8 cellular contexts compared by ENCODE assay signal in genomic region chr1:64505232-64505943, GRCh38. TPM values are rescaled to one million over a fixed set of nuclear protein-coding genes. Genes with fewer than 3 reads are reported as not detected.
DNase-seq lines count a peak whose midpoint lies in the region; ATAC-seq and TF ChIP-seq lines count a peak whose summit lies in the region.

No MANE protein-coding gene starts in this region.

- H3K4me3 ChIP-seq in GM06990 (replicated peaks; ENCODE audit: low read depth, low read length) (no peak overlapping the region; the same call in none of the 2 replicates), RWPE2 (ENCODE audit: severe bottlenecking) (peak overlapping the region; percentile 12), adrenal gland (peak overlapping the region in 2 of 4 donors; percentile 33 to 57), iPS-15b (ENCODE audit: low read depth, low read length) (peak overlapping the region; percentile 60), OCI-LY7 (ENCODE audit: low read depth, low read length, poor library complexity, severe bottlenecking) (no peak overlapping the region)

- POLR2A ChIA-PET in OCI-LY7 (lab: Charles Lee), result no interaction called here

- H3K9me3 ChIP-seq in RWPE2 (ENCODE audit: severe bottlenecking) (no peaks in the 10 kb centered on the region), adrenal gland (replicated peaks in 1 of 3) (no peaks in the 10 kb centered on the region), iPS-15b (ENCODE audit: control insufficient read depth, insufficient read depth, low read length) (no peaks in the 10 kb centered on the region), OCI-LY7 (ENCODE audit: low read length) (no peaks in the 10 kb centered on the region)

- no peaks in the 10 kb centered on the region for H3K79me2 ChIP-seq in OCI-LY7 (ENCODE audit: insufficient read depth, low read depth, low read length)

- H3K9ac ChIP-seq in iPS-15b (ENCODE audit: low read depth, low read length), result no peak overlapping the region

- no peak overlapping the region for H2AFZ ChIP-seq in OCI-LY7 (ENCODE audit: low read length)

- H4K20me1 ChIP-seq in OCI-LY7 (ENCODE audit: insufficient read depth, low read length), result no peaks in the 10 kb centered on the region

- H3K27me3 ChIP-seq in GM06990 (replicated peaks; ENCODE audit: control insufficient read depth, insufficient read depth, low read length) (no peaks in the 10 kb centered on the region; the same call in 1 of the 2 replicates), RWPE2 (ENCODE audit: insufficient read depth, poor library complexity, severe bottlenecking) (no peaks in the 10 kb centered on the region), adrenal gland (no peaks in the 10 kb centered on the region), iPS-15b (ENCODE audit: control insufficient read depth, insufficient read depth, low read length) (peaks cover 40% of the 10 kb centered on the region)

- CTCF ChIA-PET in OCI-LY7 (lab: Charles Lee; ENCODE audit: unreplicated experiment), result interaction anchor here (0.6 kb wide), 1 partner anchor 641 kb away, joined by 3 read pairs; no protein-coding TSS in a partner anchor

- DNase-seq in GM06990 (ENCODE audit: extremely low read depth, insufficient read length) (peak; percentile 4), RWPE2 (ENCODE audit: low spot score) (no peak), adrenal gland (peak; percentile 49 to 70 (median 61)), OCI-LY7 (ENCODE audit: low spot score) (no peak), AML-193 (lab: John Stamatoyannopoulos, UW) (no peak), epidermal melanocyte (ENCODE audit: insufficient read length, low spot score) (no peak)
- peak; percentile 45 for DNase-seq in stimulated activated CD4-positive, alpha-beta T cell treated with anti-CD3 and anti-CD28 coated beads, Interleukin-12 subunit alpha, Interleukin-12 subunit beta, amount 100 ng/mL, for 4 hours

- peak in 1 of 2 donors; percentile 21 for TF ChIP-seq POLR2A in adrenal gland (IDR thresholded peaks at IDR 0.05)

- H3K27ac ChIP-seq in RWPE2 (ENCODE audit: poor library complexity, severe bottlenecking) (no peak overlapping the region), adrenal gland (peak overlapping the region in 4 of 5 donors; percentile 56 to 73 (median 72)), OCI-LY7 (ENCODE audit: low read depth, low read length, poor library complexity, severe bottlenecking) (no peak overlapping the region)

- no TSS peak for BruUV-seq in OCI-LY7 (replicated peaks; lab: Mats Ljungman, UMichigan)

- WGBS in adrenal gland, 4 donors, result 0 to 12% (median 5%) methylated on average over 5 to 51 of the region's 51 CpGs

- no peaks in the 10 kb centered on the region for H3K9me2 ChIP-seq in OCI-LY7 (ENCODE audit: insufficient read depth, low read length)

- ATAC-seq in RWPE2 (ENCODE audit: low read depth), result peak; percentile 35; the same call in 2 of the 3 replicates

- TF ChIP-seq CTCF in GM06990 (IDR thresholded peaks at IDR 0.05; ENCODE audit: insufficient read depth, low read length, poor library complexity, severe bottlenecking), result no peak
- no peak for TF ChIP-seq CTCF in RWPE2 (IDR thresholded peaks at IDR 0.05; ENCODE audit: poor library complexity, severe bottlenecking)
- TF ChIP-seq CTCF in adrenal gland (IDR thresholded peaks at IDR 0.05), result no peak
- no peak for TF ChIP-seq CTCF in OCI-LY7 (conservative IDR thresholded peaks at IDR 0.05; ENCODE audit: low read length)

- H3K4me1 ChIP-seq in RWPE2 (ENCODE audit: insufficient read depth, poor library complexity, severe bottlenecking) (no peaks in the 10 kb centered on the region), adrenal gland (replicated peaks in 1 of 2) (peaks cover 47 to 52% of the 10 kb centered on the region in 2 donors), iPS-15b (ENCODE audit: control insufficient read depth, insufficient read depth, low read length) (peaks cover 50% of the 10 kb centered on the region), OCI-LY7 (ENCODE audit: insufficient read depth, low read length, poor library complexity, severe bottlenecking) (no peaks in the 10 kb centered on the region)

- no peaks in the 10 kb centered on the region for H3K36me3 ChIP-seq in GM06990 (ENCODE audit: control insufficient read depth, insufficient read depth, low read length)
- no peaks in the 10 kb centered on the region for H3K36me3 ChIP-seq in RWPE2 (ENCODE audit: low read depth)
- no peaks in the 10 kb centered on the region for H3K36me3 ChIP-seq in adrenal gland (replicated peaks in 1 of 2)
- no peaks in the 10 kb centered on the region for H3K36me3 ChIP-seq in iPS-15b (ENCODE audit: control insufficient read depth, insufficient read depth, low read length)
- H3K36me3 ChIP-seq in OCI-LY7 (ENCODE audit: insufficient read depth, low read length), result no peaks in the 10 kb centered on the region

- intact Hi-C loops in adrenal gland (cut with DNase I), result loop anchor here in 1 of 2 donors (5.0 kb wide), 1 partner anchor 33 kb away; the partner anchor contains the start of gene CACHD1
- intact Hi-C loops in OCI-LY7 (cut with micrococcal nuclease; ENCODE audit: unreplicated experiment), result no loop called here

- no peak overlapping the region for H3K4me2 ChIP-seq in OCI-LY7 (ENCODE audit: low read length)

RNA-seq across cellular contexts. Expression of gene CACHD1, which starts 35.5 kb away (rescaled TPM):
- total RNA-seq in adrenal gland (10 to 100 TPM; 21.1 to 43.1 (median 32.7) TPM), OCI-LY7 (2022) (not detected in 2 replicates)
- polyA plus RNA-seq in adrenal gland, result 10 to 100 TPM; 14.8 to 23.6 (median 15.8) TPM
- not detected in 2 replicates for total RNA-seq in OCI-LY7 (2014; rRNA removed; shearing (Covaris generic))

Comparison
In these comparisons a context has a peak if more than half of its experiments do, and no peak if none do; other contexts are left out.
1. DNase-seq: peak in GM06990 (single experiment), adrenal gland (7 of 7) and stimulated activated CD4-positive, alpha-beta T cell treated with anti-CD3 and anti-CD28 coated beads, Interleukin-12 subunit alpha, Interleukin-12 subunit beta, amount 100 ng/mL, for 4 hours (single experiment); none in RWPE2 (single experiment), OCI-LY7 (single experiment), AML-193 (0 of 2) and epidermal melanocyte (single experiment).
2. H3K4me3 ChIP-seq: peak in RWPE2 (single experiment) and iPS-15b (single experiment); none in GM06990 (single experiment) and OCI-LY7 (single experiment).
3. H3K27ac ChIP-seq: peak in adrenal gland (4 of 5); none in RWPE2 (single experiment) and OCI-LY7 (single experiment).
4. RNA of gene CACHD1, which starts 35.5 kb away (total RNA-seq): 21.1 to 43.1 TPM in adrenal gland; not detected in OCI-LY7; every median in the first group is over 10 times any median in the second.